21 cellular contexts compared by ENCODE assay signal in the genomic region with DNA sequence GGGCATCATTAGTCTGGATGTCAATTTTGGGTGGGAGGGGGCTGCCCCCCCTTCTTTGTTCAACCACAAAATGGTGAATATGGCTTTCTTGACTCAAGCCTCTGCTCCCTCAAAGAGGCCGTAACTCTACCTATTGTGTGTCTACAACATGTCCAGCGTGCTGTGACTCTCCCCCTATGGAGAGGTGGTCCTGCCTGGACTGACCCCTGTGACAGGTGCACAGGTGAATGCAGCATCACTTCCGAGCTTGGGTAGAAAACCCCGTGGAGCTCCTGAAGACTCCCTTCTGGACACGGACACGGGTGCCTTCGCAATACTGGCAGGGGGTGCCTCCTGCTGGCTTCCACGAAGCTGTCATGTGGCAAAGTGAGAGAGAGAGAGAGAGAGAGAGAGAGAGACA.
"Had no signal": no experiment of that assay in that cellular context is flagged by ENCODE, and none has a peak within 500 bp of the region (broad histone marks: within the 10 kb centered on the region; RNA-seq: fewer than 3 reads in every experiment).

No MANE protein-coding gene starts in this region.

- H3K9me3 ChIP-seq: adrenal gland had no signal

- H3K27ac Mint-ChIP-seq: activated CD8-positive, alpha-beta T cell treated with anti-CD3 and anti-CD28 coated beads, Interleukin-2, amount 10 ng/mL, durations not matched to agents 7 days and 5 days; activated naive CD8-positive, alpha-beta T cell treated with anti-CD3 and anti-CD28 coated beads, Interleukin-2, amount 10 ng/mL, durations not matched to agents 7 days and 5 days had no signal

- H3K4me3 Mint-ChIP-seq: activated CD8-positive, alpha-beta T cell treated with anti-CD3 and anti-CD28 coated beads, Interleukin-2, amount 10 ng/mL, durations not matched to agents 7 days and 5 days; activated naive CD8-positive, alpha-beta T cell treated with anti-CD3 and anti-CD28 coated beads, Interleukin-2, amount 10 ng/mL, durations not matched to agents 7 days and 5 days had no signal

- H3K36me3 ChIP-seq: adrenal gland had no signal

- H3K4me1 ChIP-seq: adrenal gland had no signal

- H2AFZ ChIP-seq: PC-9 had no signal

- H3K27ac ChIP-seq: adrenal gland, PC-9 had no signal

- H3K4me2 ChIP-seq: PC-9 had no signal

- H3K9me3 Mint-ChIP-seq: activated naive CD8-positive, alpha-beta T cell treated with anti-CD3 and anti-CD28 coated beads, Interleukin-2, amount 10 ng/mL, durations not matched to agents 7 days and 5 days had no signal

- DNase-seq: activated CD4-positive, alpha-beta T cell treated with anti-CD3 and anti-CD28 coated beads for 4 hours; activated CD4-positive, alpha-beta T cell treated with anti-CD3 and anti-CD28 coated beads, Interleukin-2, amount 50 U/mL, for 4 hours; activated CD8-positive, alpha-beta memory T cell treated with anti-CD3 and anti-CD28 coated beads, Interleukin-2, amount 50 U/mL, for 48 hours; activated CD8-positive, alpha-beta T cell treated with anti-CD3 and anti-CD28 coated beads, Interleukin-2, amount 10 ng/mL, durations not matched to agents 7 days and 5 days; activated naive CD4-positive, alpha-beta T cell treated with anti-CD3 and anti-CD28 coated beads, Interleukin-2, amount 50 U/mL, for 16 hours; activated naive CD8-positive, alpha-beta T cell treated with anti-CD3 and anti-CD28 coated beads, Interleukin-2, amount 10 ng/mL, durations not matched to agents 7 days and 5 days; activated T-cell treated with anti-CD3 and anti-CD28 coated beads, Interleukin-2, amount 50 U/mL, for 1 hour; adrenal gland; anterior cingulate cortex; cerebellar nuclear complex; Kasumi-1; NCI-H1092; NCI-H1417; NCI-H2029; NCI-H345; NCI-H510A treated with DMSO at 0.1 percent for 48 hours; NCI-H69; PC-9; SIG-M5; T-helper 1 cell had no signal

- H3K36me3 Mint-ChIP-seq: activated naive CD8-positive, alpha-beta T cell treated with anti-CD3 and anti-CD28 coated beads, Interleukin-2, amount 10 ng/mL, durations not matched to agents 7 days and 5 days had no signal

- ATAC-seq: activated CD4-positive, CD25-positive, alpha-beta regulatory T cell treated with anti-CD3 and anti-CD28 coated beads, Interleukin-2, amount 50 U/mL, for 24 hours; activated CD8-positive, alpha-beta T cell treated with anti-CD3 and anti-CD28 coated beads, Interleukin-2, amount 10 ng/mL, durations not matched to agents 7 days and 5 days had no signal

- H3K4me3 ChIP-seq: adrenal gland, PC-9 had no signal

- H3K27me3 ChIP-seq: adrenal gland had no signal
